Comparison of ENCODE assay signal across 8 cellular contexts in genomic region chr2:134668821-134669220, GRCh38.
DNase-seq lines count a peak whose midpoint lies in the region; ATAC-seq lines count a peak whose summit lies in the region.

No MANE protein-coding gene starts in this region.

- DNase-seq in T-helper 1 cell (peak in 4 of 5 donors; percentile 26 to 65 (median 52)), NCI-H524 (lab: John Stamatoyannopoulos, UW) (no peak), NCI-H69 (lab: John Stamatoyannopoulos, UW) (no peak), NCI-H1694 treated with DMSO at 0.1 percent for 48 hours (lab: John Stamatoyannopoulos, UW) (no peak)
- DNase-seq in activated naive CD4-positive, alpha-beta T cell treated with anti-CD3 and anti-CD28 coated beads, Interleukin-2, amount 50 U/mL, for 16 hours: peak; percentile 71
- DNase-seq in stimulated activated CD4-positive, alpha-beta T cell treated with anti-CD3 and anti-CD28 coated beads, Interleukin-4, amount 100 ng/mL, for 1 hour: peak; percentile 37

- ATAC-seq in GM18508 (IDR thresholded peaks at IDR 0.05; ENCODE audit: insufficient read depth, unreplicated experiment): peak; percentile 56
- ATAC-seq in HG03025 (IDR thresholded peaks at IDR 0.05; ENCODE audit: low FRiP score, unreplicated experiment): no peak

Comparison
In these comparisons a context has a peak if more than half of its experiments do, and no peak if none do; other contexts are left out.
1. DNase-seq: peak in T-helper 1 cell (4 of 5), activated naive CD4-positive, alpha-beta T cell treated with anti-CD3 and anti-CD28 coated beads, Interleukin-2, amount 50 U/mL, for 16 hours (single experiment) and stimulated activated CD4-positive, alpha-beta T cell treated with anti-CD3 and anti-CD28 coated beads, Interleukin-4, amount 100 ng/mL, for 1 hour (single experiment); none in NCI-H524 (0 of 2), NCI-H69 (single experiment) and NCI-H1694 treated with DMSO at 0.1 percent for 48 hours (single experiment).